In genomic region chr9:105040462-105040861, GRCh38 we compare ENCODE assay signal across 25 cellular contexts.
"Had no signal": no experiment of that assay in that cellular context is flagged by ENCODE, and none has a peak within 500 bp of the region (broad histone marks: within the 10 kb centered on the region; RNA-seq: fewer than 3 reads in every experiment).

No MANE protein-coding gene starts in this region.

- H3K27me3 Mint-ChIP-seq: activated naive CD4-positive, alpha-beta T cell treated with anti-CD3 and anti-CD28 coated beads, Interleukin-2, amount 50 U/mL, for 24 hours had no signal

- H3K4me3 Mint-ChIP-seq: activated CD8-positive, alpha-beta T cell treated with anti-CD3 and anti-CD28 coated beads, Interleukin-2, amount 10 ng/mL, durations not matched to agents 7 days and 5 days; activated naive CD4-positive, alpha-beta T cell treated with anti-CD3 and anti-CD28 coated beads, Interleukin-2, amount 50 U/mL, for 24 hours; activated T-helper 1 cell treated with anti-CD3 and anti-CD28 coated beads, Interleukin-12 subunit alpha, Interleukin-12 subunit beta, Interleukin-2, Interleukin-4 antibody, amounts not matched to agents 30 ng/mL and 10 ng/mL and 1 ng/mL, durations not matched to agents 14 hours and 24 hours and 36 hours; T-cell had no signal

- H3K4me3 ChIP-seq: breast epithelium, PC-9 had no signal

- H3K27ac ChIP-seq: breast epithelium, PC-9, VCaP had no signal

- H3K4me1 Mint-ChIP-seq: activated naive CD4-positive, alpha-beta T cell treated with anti-CD3 and anti-CD28 coated beads, Interleukin-2, amount 50 U/mL, for 24 hours; T-cell had no signal

- H3K4me1 ChIP-seq: breast epithelium had no signal

- DNase-seq: activated CD4-positive, alpha-beta T cell treated with anti-CD3 and anti-CD28 coated beads for 4 hours; activated CD4-positive, alpha-beta T cell treated with anti-CD3 and anti-CD28 coated beads, Interleukin-2, amount 50 U/mL, for 4 hours; activated CD8-positive, alpha-beta memory T cell treated with anti-CD3 and anti-CD28 coated beads, Interleukin-2, amount 50 U/mL, for 48 hours; activated CD8-positive, alpha-beta T cell treated with anti-CD3 and anti-CD28 coated beads, Interleukin-2, amount 10 ng/mL, durations not matched to agents 7 days and 5 days; activated effector memory CD4-positive, alpha-beta T cell treated with Interleukin-2 at 50 U/mL for 16 hours; activated naive CD4-positive, alpha-beta T cell; activated T-cell treated with anti-CD3 and anti-CD28 coated beads, Interleukin-2, amount 50 U/mL, for 1 hour; aorta; caudate nucleus; KG1; NCI-H1105 treated with DMSO at 0.1 percent for 48 hours; NCI-H1436 treated with DMSO at 0.1 percent for 48 hours; NCI-H187; NCI-H2081; NCI-H69; NK-92 treated with Interleukin-12 subunit alpha and Interleukin-12 subunit beta, amount 100 ng/mL, for 24 hours; PC-9; SHP77 treated with DMSO at 0.1 percent for 48 hours; T-cell; T-helper 2 cell; T1000 had no signal

- H2AFZ ChIP-seq: PC-9 had no signal

- ATAC-seq: activated CD8-positive, alpha-beta T cell treated with anti-CD3 and anti-CD28 coated beads, Interleukin-2, amount 10 ng/mL, durations not matched to agents 7 days and 5 days; T-cell had no signal

- H3K27me3 ChIP-seq: breast epithelium had no signal

- H3K36me3 ChIP-seq: breast epithelium had no signal

- H3K4me2 ChIP-seq: PC-9 had no signal

- H3K27ac Mint-ChIP-seq: activated CD8-positive, alpha-beta T cell treated with anti-CD3 and anti-CD28 coated beads, Interleukin-2, amount 10 ng/mL, durations not matched to agents 7 days and 5 days; activated naive CD4-positive, alpha-beta T cell treated with anti-CD3 and anti-CD28 coated beads, Interleukin-2, amount 50 U/mL, for 24 hours; activated T-helper 1 cell treated with anti-CD3 and anti-CD28 coated beads, Interleukin-12 subunit alpha, Interleukin-12 subunit beta, Interleukin-2, Interleukin-4 antibody, amounts not matched to agents 30 ng/mL and 10 ng/mL and 1 ng/mL, durations not matched to agents 14 hours and 24 hours and 36 hours; T-cell had no signal

- H3K36me3 Mint-ChIP-seq: T-cell had no signal
